Comparison of ENCODE assay signal across 8 cellular contexts in the genomic region with DNA sequence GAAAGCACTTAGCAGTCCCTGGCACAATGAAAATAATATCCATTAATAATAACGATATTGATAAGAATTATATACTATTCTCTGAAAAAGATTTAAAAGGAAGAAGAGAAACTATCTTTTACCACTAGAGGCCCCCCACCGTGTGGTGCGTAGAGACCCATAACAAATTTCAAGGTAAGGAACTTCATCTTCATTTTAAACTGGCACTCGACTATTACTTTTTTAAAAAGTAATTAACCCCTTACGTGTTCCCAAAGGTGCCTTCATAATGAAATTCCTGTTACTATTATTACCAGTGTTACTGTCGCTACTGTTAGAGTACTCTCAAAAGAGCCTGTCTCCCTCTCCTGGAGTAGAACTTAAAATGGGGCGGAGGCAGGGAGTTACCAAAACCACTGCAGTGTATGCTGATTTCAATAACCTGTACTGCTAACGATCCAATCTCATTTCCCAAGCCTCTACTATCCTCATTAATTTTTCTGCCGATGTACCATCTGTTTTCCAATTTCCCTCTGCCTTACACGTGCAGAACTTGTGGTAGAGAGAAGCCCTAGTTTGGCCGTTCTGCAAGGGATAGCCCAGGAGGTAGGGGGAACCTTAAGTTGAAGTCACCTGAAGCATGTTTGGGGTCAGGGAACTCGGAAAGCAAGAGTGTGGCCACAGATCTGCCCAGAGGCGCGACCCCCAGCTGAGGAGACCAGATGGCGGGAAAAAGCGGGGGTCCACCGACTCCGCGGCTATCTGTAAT. TPM values are rescaled to one million over a fixed set of nuclear protein-coding genes. Genes with fewer than 3 reads are reported as not detected.
DNase-seq lines count a peak whose midpoint lies in the region; ATAC-seq and TF ChIP-seq lines count a peak whose summit lies in the region.

No MANE protein-coding gene starts in this region.

- ATAC-seq in HG03064 (IDR thresholded peaks at IDR 0.05; ENCODE audit: low read depth, unreplicated experiment), result peak; percentile 10
- no peak for ATAC-seq in HG02970 (IDR thresholded peaks at IDR 0.05; ENCODE audit: low FRiP score, unreplicated experiment)
- ATAC-seq in HG03039 (IDR thresholded peaks at IDR 0.05; ENCODE audit: unreplicated experiment), result no peak

- H3K27ac ChIP-seq in esophagus (ENCODE audit: low read depth in 2 of 2, low read length in 1 of 2) (peak overlapping the region in 1 of 2 donors; percentile 39), parathyroid adenoma (no peak overlapping the region)

- TF ChIP-seq CTCF in parathyroid adenoma (IDR thresholded peaks at IDR 0.05), result no peak

- H3K79me2 ChIP-seq in parathyroid adenoma, result no peaks in the 10 kb centered on the region

- no peaks in the 10 kb centered on the region for H3K4me1 ChIP-seq in esophagus (ENCODE audit: control insufficient read depth in 2 of 2, insufficient read depth in 2 of 2, low read length in 1 of 2)
- H3K4me1 ChIP-seq in parathyroid adenoma, result no peaks in the 10 kb centered on the region

- peak overlapping the region; percentile 94 for H3K27ac Mint-ChIP-seq in T-helper 2 cell treated with Interferon-gamma antibody and Interleukin-4, amounts not matched to agents 5 μg/mL and 100 μg/mL, for 36 hours

- H3K9me3 ChIP-seq in esophagus (ENCODE audit: control insufficient read depth in 2 of 2, insufficient read depth in 1 of 2, low read depth in 1 of 2, low read length in 1 of 2) (no peaks in the 10 kb centered on the region), parathyroid adenoma (ENCODE audit: control insufficient read depth, low read length) (no peaks in the 10 kb centered on the region)

- no peaks in the 10 kb centered on the region for H3K27me3 Mint-ChIP-seq in T-helper 2 cell treated with Interferon-gamma antibody and Interleukin-4, amounts not matched to agents 5 μg/mL and 100 μg/mL, for 36 hours (ENCODE audit: low read depth)

- H3K9me3 Mint-ChIP-seq in T-helper 2 cell treated with Interferon-gamma antibody and Interleukin-4, amounts not matched to agents 5 μg/mL and 100 μg/mL, for 36 hours, result no peaks in the 10 kb centered on the region

- peak overlapping the region; percentile 78 for H2AFZ ChIP-seq in parathyroid adenoma

- H3K36me3 ChIP-seq in esophagus (ENCODE audit: control insufficient read depth in 2 of 2, insufficient read depth in 2 of 2, low read length in 1 of 2) (no peaks in the 10 kb centered on the region), parathyroid adenoma (ENCODE audit: control insufficient read depth, insufficient read depth, low read length) (no peaks in the 10 kb centered on the region)

- peaks cover 2% of the 10 kb centered on the region for H3K36me3 Mint-ChIP-seq in T-helper 2 cell treated with Interferon-gamma antibody and Interleukin-4, amounts not matched to agents 5 μg/mL and 100 μg/mL, for 36 hours (ENCODE audit: low read depth)

- no peak overlapping the region for H3K9ac ChIP-seq in parathyroid adenoma

- H3K27me3 ChIP-seq in esophagus (ENCODE audit: control insufficient read depth in 1 of 2, insufficient read depth in 2 of 2, low read length in 2 of 2) (peaks cover 0 to 3% of the 10 kb centered on the region in 2 donors), parathyroid adenoma (ENCODE audit: control insufficient read depth, insufficient read depth, low read length) (no peaks in the 10 kb centered on the region)

- peak; percentile 56 for DNase-seq in NCI-H82 (lab: John Stamatoyannopoulos, UW)
- no peak for DNase-seq in NCI-H82 treated with DMSO at 0.1 percent for 48 hours (lab: John Stamatoyannopoulos, UW; ENCODE audit: unreplicated experiment)
- DNase-seq in T-helper 2 cell treated with Interferon-gamma antibody and Interleukin-4, amounts not matched to agents 5 μg/mL and 100 μg/mL, for 36 hours (ENCODE audit: low spot score), result no peak

- peak overlapping the region; percentile 94 for H3K4me3 Mint-ChIP-seq in T-helper 2 cell treated with Interferon-gamma antibody and Interleukin-4, amounts not matched to agents 5 μg/mL and 100 μg/mL, for 36 hours

- 6 to 27% methylated on average over 15 to 19 of the region's 19 CpGs for WGBS in esophagus, 2 donors

- H3K4me1 Mint-ChIP-seq in T-helper 2 cell treated with Interferon-gamma antibody and Interleukin-4, amounts not matched to agents 5 μg/mL and 100 μg/mL, for 36 hours (ENCODE audit: low read depth), result peaks cover 28% of the 10 kb centered on the region

- H3K4me3 ChIP-seq in esophagus (ENCODE audit: low read depth in 1 of 2, low read length in 2 of 2) (peak overlapping the region; percentile 54 to 92), parathyroid adenoma (ENCODE audit: low read depth, low read length) (peak overlapping the region; percentile 60)

- peak overlapping the region; percentile 70 for H3K4me2 ChIP-seq in parathyroid adenoma (ENCODE audit: low read length)

RNA-seq across cellular contexts. Expression of a gene that starts 0.8 kb away (rescaled TPM):
- polyA plus RNA-seq in esophagus, result 1 to 10 TPM; 6.9 to 9.1 TPM
